1 cellular context compared by ENCODE assay signal in genomic region chr19:47483800-47484690, GRCh38.
TF ChIP-seq lines count a peak whose summit lies in the region.

KPTN (minus strand) TSS chr19:47484219; CDS start chr19:47484160, 59 bp downstream.

TF ChIP-seq in HEK293, 187 proteins besides CTCF, POLR2A, EP300 and RAD21 (continued from another document and continues in another):
- TF ChIP-seq ZNF692 (tag by site-specific recombination; IDR thresholded peaks at IDR 0.05) (peak; percentile 87), ELK4 (IDR thresholded peaks at IDR 0.05; ENCODE audit: borderline replicate concordance, low read depth, low read length) (no peak), ZNF114 (tag by site-specific recombination; IDR thresholded peaks at IDR 0.05) (no peak), AEBP2 (tag by site-specific recombination; IDR thresholded peaks at IDR 0.05; ENCODE audit: borderline replicate concordance) (no peak), PRDM2 (tag by site-specific recombination; IDR thresholded peaks at IDR 0.05; ENCODE audit: borderline replicate concordance) (no peak), ZNF670 (tag by site-specific recombination; IDR thresholded peaks at IDR 0.05; ENCODE audit: low read depth) (no peak), ZNF214 (tag by site-specific recombination; IDR thresholded peaks at IDR 0.05; ENCODE audit: borderline replicate concordance) (no peak), TRIM28 (IDR thresholded peaks at IDR 0.05; ENCODE audit: borderline replicate concordance, low read length) (no peak), ZNF529 (tag by site-specific recombination; IDR thresholded peaks at IDR 0.05; ENCODE audit: insufficient replicate concordance) (no peak), SP3 (tag by site-specific recombination; IDR thresholded peaks at IDR 0.05) (peak; percentile 97), ZBTB48 (tag by site-specific recombination; IDR thresholded peaks at IDR 0.05) (peak; percentile 19; the same call in 1 of the 2 replicates), KLF9 (tag by site-specific recombination; IDR thresholded peaks at IDR 0.05; ENCODE audit: low read depth) (peak; percentile 89), ZNF654 (tag by site-specific recombination; IDR thresholded peaks at IDR 0.05; ENCODE audit: low read depth) (peak; percentile 64), PBX3 (CRISPR knock-in tag; IDR thresholded peaks at IDR 0.05) (peak; percentile 25), TCF7L2 (IDR thresholded peaks at IDR 0.05; ENCODE audit: borderline replicate concordance, low read depth, low read length) (no peak), ZNF639 (tag by site-specific recombination; IDR thresholded peaks at IDR 0.05) (peak; percentile 74), ZFHX2 (tag by site-specific recombination; conservative IDR thresholded peaks at IDR 0.05) (peak; percentile 65), ZNF174 (tag by site-specific recombination; IDR thresholded peaks at IDR 0.05) (no peak), ZNF560 (tag by site-specific recombination; IDR thresholded peaks at IDR 0.05; ENCODE audit: borderline replicate concordance) (no peak), ZNF707 (tag by site-specific recombination; IDR thresholded peaks at IDR 0.05) (no peak), ZBTB20 (tag by site-specific recombination; IDR thresholded peaks at IDR 0.05) (peak; percentile 88), ZNF571 (tag by site-specific recombination; IDR thresholded peaks at IDR 0.05) (no peak), RBAK (tag by site-specific recombination; IDR thresholded peaks at IDR 0.05) (no peak), ZNF280D (tag by site-specific recombination; IDR thresholded peaks at IDR 0.05) (peak; percentile 89; the same call in 1 of the 2 replicates), ZNF350 (tag by site-specific recombination; IDR thresholded peaks at IDR 0.05) (no peak), ZNF398 (tag by site-specific recombination; IDR thresholded peaks at IDR 0.05) (peak; percentile 38; the same call in 1 of the 2 replicates), ZNF292 (tag by site-specific recombination; IDR thresholded peaks at IDR 0.05; ENCODE audit: borderline replicate concordance, low read depth) (no peak), ZNF2 (tag by site-specific recombination; IDR thresholded peaks at IDR 0.05) (peak; percentile 91), ZNF148 (tag by site-specific recombination; IDR thresholded peaks at IDR 0.05; ENCODE audit: borderline replicate concordance) (no peak), ZNF140 (tag by site-specific recombination; IDR thresholded peaks at IDR 0.05) (no peak), PRDM1 (tag by site-specific recombination; IDR thresholded peaks at IDR 0.05) (no peak), ZSCAN16 (tag by site-specific recombination; IDR thresholded peaks at IDR 0.05) (no peak), ZNF394 (tag by site-specific recombination; IDR thresholded peaks at IDR 0.05; ENCODE audit: borderline replicate concordance) (peak; percentile 83), ZBTB17 (tag by site-specific recombination; IDR thresholded peaks at IDR 0.05) (peak; percentile 99), KLF17 (tag by site-specific recombination; IDR thresholded peaks at IDR 0.05) (peak; percentile 84), ZNF610 (tag by site-specific recombination; IDR thresholded peaks at IDR 0.05; ENCODE audit: borderline replicate concordance) (peak; percentile 10; the same call in 1 of the 2 replicates), ZEB2 (tag by site-specific recombination; IDR thresholded peaks at IDR 0.05) (peak; percentile 69; the same call in 1 of the 2 replicates)
